Comparison of ENCODE assay signal across 16 cellular contexts in the genomic region with DNA sequence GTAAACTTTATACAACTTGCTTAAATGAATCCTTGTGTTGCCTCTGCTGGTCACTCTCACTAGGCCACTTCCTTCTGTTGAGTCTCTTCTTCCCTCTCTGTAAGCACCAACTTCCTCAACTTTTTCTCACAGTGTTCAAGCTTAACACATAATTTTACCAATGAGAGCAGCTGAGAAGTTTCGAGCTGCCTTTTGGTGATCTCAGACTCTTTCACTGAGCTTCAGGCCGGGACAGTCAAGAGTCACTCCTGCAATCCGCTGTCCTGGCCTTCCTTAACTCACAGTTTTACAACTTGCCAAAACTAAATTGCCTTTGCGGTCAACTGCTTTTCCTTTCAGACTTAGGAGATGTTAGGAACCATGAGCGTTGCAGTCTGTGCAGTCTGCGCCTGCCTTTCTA. TPM values are rescaled to one million over a fixed set of nuclear protein-coding genes. Genes with fewer than 3 reads are reported as not detected.
DNase-seq lines count a peak whose midpoint lies in the region; ATAC-seq and TF ChIP-seq lines count a peak whose summit lies in the region.
"Had no signal": no experiment of that assay in that cellular context is flagged by ENCODE, and none has a peak within 500 bp of the region (broad histone marks: within the 10 kb centered on the region; RNA-seq: fewer than 3 reads in every experiment).

No MANE protein-coding gene starts in this region.

- TF ChIP-seq CTCF in WTC11 (IDR thresholded peaks at IDR 0.05) (no peak), gastroesophageal sphincter (IDR thresholded peaks at IDR 0.05) (no peak), nephron progenitor cell (IDR thresholded peaks at IDR 0.05) (no peak), uterus (IDR thresholded peaks at IDR 0.05) (no peak), ovary (IDR thresholded peaks at IDR 0.05) (no peak)

- H3K4me3 Mint-ChIP-seq in WTC11 = no peak overlapping the region
- peak overlapping the region; percentile 39 for H3K4me3 Mint-ChIP-seq in nephron progenitor cell
- H3K4me3 Mint-ChIP-seq: IgD-negative memory B cell, T-helper 17 cell had no signal

- TF ChIP-seq EP300 in gastroesophageal sphincter (IDR thresholded peaks at IDR 0.05) = no peak
- no peak for TF ChIP-seq EP300 in ovary (IDR thresholded peaks at IDR 0.05)

- H3K36me3 Mint-ChIP-seq in WTC11 = peaks cover 3% of the 10 kb centered on the region; the same call in 1 of the 2 replicates
- H3K36me3 Mint-ChIP-seq in nephron progenitor cell (ENCODE audit: low read depth) = peaks cover 50% of the 10 kb centered on the region

- H3K4me1 Mint-ChIP-seq in WTC11 = no peaks in the 10 kb centered on the region
- peaks cover 24% of the 10 kb centered on the region for H3K4me1 Mint-ChIP-seq in nephron progenitor cell

- ATAC-seq in WTC11 (no peak), gastroesophageal sphincter (no peak)
- ATAC-seq: activated naive CD4-positive, alpha-beta T cell treated with anti-CD3 and anti-CD28 coated beads, Interleukin-2, amount 50 U/mL, for 72 hours; HCT116; T-helper 17 cell had no signal

- TF ChIP-seq POLR2A in gastroesophageal sphincter (IDR thresholded peaks at IDR 0.05) = no peak
- no peak for TF ChIP-seq POLR2A in uterus (IDR thresholded peaks at IDR 0.05)
- no peak for TF ChIP-seq POLR2A in ovary (IDR thresholded peaks at IDR 0.05)

- no peak for DNase-seq in WTC11 (ENCODE audit: low spot score)
- no peak for DNase-seq in nephron progenitor cell
- DNase-seq in uterus = no peak
- no peak for DNase-seq in 8988T
- no peak for DNase-seq in NCI-H510A treated with DMSO at 0.1 percent for 48 hours (lab: John Stamatoyannopoulos, UW)
- no peak for DNase-seq in ovary
- DNase-seq: activated CD8-positive, alpha-beta memory T cell treated with anti-CD3 and anti-CD28 coated beads for 24 hours; effector CD4-positive, alpha-beta T cell; NCI-H187 treated with DMSO at 0.1 percent for 48 hours; OCI-M1; stimulated activated naive CD4-positive, alpha-beta T cell; T-helper 17 cell had no signal

- peak overlapping the region; percentile 16; the same call in 1 of the 2 replicates for H3K27ac Mint-ChIP-seq in WTC11
- H3K27ac Mint-ChIP-seq in nephron progenitor cell = peak overlapping the region; percentile 98
- H3K27ac Mint-ChIP-seq: activated naive CD4-positive, alpha-beta T cell treated with anti-CD3 and anti-CD28 coated beads, Interleukin-2, amount 50 U/mL, for 72 hours; T-helper 17 cell had no signal

- CTCF ChIA-PET in WTC11 (lab: Charles Lee) = interaction anchor here (0.8 to 1.2 kb wide), 3 partner anchors 25 to 97 kb away, joined by 3 read pairs; no protein-coding TSS in a partner anchor

- H3K4me3 ChIP-seq in gastroesophageal sphincter = no peak overlapping the region
- no peak overlapping the region for H3K4me3 ChIP-seq in uterus
- H3K4me3 ChIP-seq in ovary = no peak overlapping the region

- 40 to 53% methylated on average over 1 to 5 of the region's 6 CpGs for WGBS in gastroesophageal sphincter (ENCODE audit: low coverage in 1 of 2), 2 donors
- 78 to 88% (median 81%) methylated on average over 6 of the region's 6 CpGs for WGBS in ovary, 3 donors

- peaks cover 7 to 29% (median 8%) of the 10 kb centered on the region in 3 donors for H3K4me1 ChIP-seq in gastroesophageal sphincter
- H3K4me1 ChIP-seq in uterus = peaks cover 0 to 5% of the 10 kb centered on the region in 2 donors
- H3K4me1 ChIP-seq in ovary (ENCODE audit: insufficient read depth) = no peaks in the 10 kb centered on the region

- intact Hi-C loops in uterus (cut with DNase I; ENCODE audit: low total_unique reads) = no loop called here
- intact Hi-C loops in ovary (cut with DNase I) = no loop called here

- H3K36me3 ChIP-seq in gastroesophageal sphincter = peaks cover 0 to 21% of the 10 kb centered on the region in 2 donors
- H3K36me3 ChIP-seq in uterus = no peaks in the 10 kb centered on the region
- H3K36me3 ChIP-seq in ovary = no peaks in the 10 kb centered on the region

- peak overlapping the region; percentile 71 to 91 (median 88) for H3K27ac ChIP-seq in gastroesophageal sphincter
- peak overlapping the region; percentile 55 to 60 for H3K27ac ChIP-seq in uterus
- H3K27ac ChIP-seq in ovary = no peak overlapping the region

- H3K9me3 ChIP-seq in gastroesophageal sphincter (no peaks in the 10 kb centered on the region), uterus (no peaks in the 10 kb centered on the region), ovary (no peaks in the 10 kb centered on the region)

- POLR2A ChIA-PET in WTC11 (lab: Charles Lee) = no interaction called here

- H3K9me3 Mint-ChIP-seq in WTC11 (no peaks in the 10 kb centered on the region), nephron progenitor cell (no peaks in the 10 kb centered on the region)
- H3K9me3 Mint-ChIP-seq: activated naive CD4-positive, alpha-beta T cell treated with anti-CD3 and anti-CD28 coated beads, Interleukin-2, amount 50 U/mL, for 72 hours; IgD-negative memory B cell had no signal

- H3K27me3 ChIP-seq in gastroesophageal sphincter (no peaks in the 10 kb centered on the region), uterus (no peaks in the 10 kb centered on the region), ovary (no peaks in the 10 kb centered on the region)

- H3K27me3 Mint-ChIP-seq in WTC11 (ENCODE audit: low read depth) (no peaks in the 10 kb centered on the region), nephron progenitor cell (ENCODE audit: low read depth, poor library complexity) (peaks cover 3% of the 10 kb centered on the region)
- H3K27me3 Mint-ChIP-seq: IgD-negative memory B cell, T-helper 17 cell had no signal

TF ChIP-seq in WTC11, 78 proteins besides CTCF, POLR2A, EP300 and RAD21:
- no peak for TF ChIP-seq ESRRA (CRISPR knock-in tag; IDR thresholded peaks at IDR 0.05; ENCODE audit: borderline replicate concordance)
- no peak for TF ChIP-seq ZNF396 (CRISPR knock-in tag; IDR thresholded peaks at IDR 0.05; ENCODE audit: borderline replicate concordance)
- no peak for TF ChIP-seq E2F4 (CRISPR knock-in tag; IDR thresholded peaks at IDR 0.05; ENCODE audit: borderline replicate concordance, low read depth)
- no peak for TF ChIP-seq NFE2L1 (CRISPR knock-in tag; IDR thresholded peaks at IDR 0.05)
- TF ChIP-seq TP53 (CRISPR knock-in tag; IDR thresholded peaks at IDR 0.05) = no peak
- no peak for TF ChIP-seq NFATC4 (CRISPR knock-in tag; IDR thresholded peaks at IDR 0.05)
- no peak for TF ChIP-seq EMX1 (CRISPR knock-in tag; IDR thresholded peaks at IDR 0.05)
- no peak for TF ChIP-seq CREB1 (CRISPR knock-in tag; IDR thresholded peaks at IDR 0.05)
- TF ChIP-seq, protein P1, sequence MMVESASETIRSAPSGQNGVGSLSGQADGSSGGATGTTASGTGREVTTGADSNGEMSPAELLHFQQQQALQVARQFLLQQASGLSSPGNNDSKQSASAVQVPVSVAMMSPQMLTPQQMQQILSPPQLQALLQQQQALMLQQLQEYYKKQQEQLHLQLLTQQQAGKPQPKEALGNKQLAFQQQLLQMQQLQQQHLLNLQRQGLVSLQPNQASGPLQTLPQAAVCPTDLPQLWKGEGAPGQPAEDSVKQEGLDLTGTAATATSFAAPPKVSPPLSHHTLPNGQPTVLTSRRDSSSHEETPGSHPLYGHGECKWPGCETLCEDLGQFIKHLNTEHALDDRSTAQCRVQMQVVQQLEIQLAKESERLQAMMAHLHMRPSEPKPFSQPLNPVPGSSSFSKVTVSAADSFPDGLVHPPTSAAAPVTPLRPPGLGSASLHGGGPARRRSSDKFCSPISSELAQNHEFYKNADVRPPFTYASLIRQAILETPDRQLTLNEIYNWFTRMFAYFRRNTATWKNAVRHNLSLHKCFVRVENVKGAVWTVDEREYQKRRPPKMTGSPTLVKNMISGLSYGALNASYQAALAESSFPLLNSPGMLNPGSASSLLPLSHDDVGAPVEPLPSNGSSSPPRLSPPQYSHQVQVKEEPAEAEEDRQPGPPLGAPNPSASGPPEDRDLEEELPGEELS (CRISPR knock-in tag; IDR thresholded peaks at IDR 0.05) = no peak

RNA-seq across cellular contexts. Expression of gene PRPF18, which starts 47.4 kb away (rescaled TPM):
- 11.5 to 13.4 TPM (median 11.8 TPM) in 3 replicates for total RNA-seq in WTC11 (2021)
- 10 to 100 TPM; 22.8 to 32.8 (median 24.0) TPM for total RNA-seq in gastroesophageal sphincter
- 10 to 100 TPM in 3 of 4 donors, 1 to 10 TPM in 1; 5.6 to 61.4 (median 22.5) TPM for total RNA-seq in uterus
- 10 to 100 TPM; 16.7 to 22.4 (median 20.1) TPM for total RNA-seq in ovary
- polyA plus RNA-seq in ovary = 10 to 100 TPM; 13.0 to 17.7 TPM

Comparison
In these comparisons a context has a peak if more than half of its experiments do, and no peak if none do; other contexts are left out.
1. H3K27ac ChIP-seq: peak in gastroesophageal sphincter (4 of 4) and uterus (2 of 2); none in ovary (0 of 2).